24 cellular contexts compared by ENCODE assay signal in genomic region chr3:164393171-164393570, GRCh38.
DNase-seq lines count a peak whose midpoint lies in the region; ATAC-seq and TF ChIP-seq lines count a peak whose summit lies in the region.
"Had no signal": no experiment of that assay in that cellular context is flagged by ENCODE, and none has a peak within 500 bp of the region (broad histone marks: within the 10 kb centered on the region; RNA-seq: fewer than 3 reads in every experiment).

No MANE protein-coding gene starts in this region.

- H3K79me2 ChIP-seq in hepatocyte: no peaks in the 10 kb centered on the region

- no peak overlapping the region for H3K27ac ChIP-seq in hepatocyte
- H3K27ac ChIP-seq: BLaER1 treated with 17β-estradiol and CSF1 and Interleukin-3, amounts not matched to agents 10 nM and 100 nM; HL-60; RWPE1 had no signal

- no peaks in the 10 kb centered on the region for H3K9me2 ChIP-seq in hepatocyte (replicated peaks; ENCODE audit: insufficient read depth)

- H3K27me3 ChIP-seq in hepatocyte: no peaks in the 10 kb centered on the region
- H3K27me3 ChIP-seq: BLaER1 treated with 17β-estradiol and CSF1 and Interleukin-3, amounts not matched to agents 10 nM and 100 nM had no signal

- H4K20me1 ChIP-seq in hepatocyte (ENCODE audit: insufficient read depth, poor library complexity, severe bottlenecking): no peaks in the 10 kb centered on the region
- H4K20me1 ChIP-seq: BLaER1 treated with 17β-estradiol and CSF1 and Interleukin-3, amounts not matched to agents 10 nM and 100 nM had no signal

- WGBS in hepatocyte (ENCODE audit: low lambda C conversion rate, missing lambda C conversion rate): 39% methylated on average over 1 of the region's 1 CpG

- DNase-seq in NCI-H446 treated with DMSO at 0.1 percent for 48 hours (lab: John Stamatoyannopoulos, UW) (peak; percentile 52), NCI-H446 (lab: John Stamatoyannopoulos, UW) (no peak), hepatocyte (ENCODE audit: low spot score) (no peak), T1000 (lab: John Stamatoyannopoulos, UW) (no peak), NCI-H1105 treated with DMSO at 0.1 percent for 48 hours (lab: John Stamatoyannopoulos, UW) (no peak)
- DNase-seq: AML-193; CD4-positive, alpha-beta memory T cell; COR-L47; DMS 273 treated with DMSO at 0.1 percent for 48 hours; DMS79 treated with DMSO at 0.1 percent for 48 hours; NCI-H1092 treated with DMSO at 0.1 percent for 48 hours; NCI-H1436 treated with DMSO at 0.1 percent for 48 hours; NCI-H1930; NCI-H2107; NCI-H510A; NCI-H69; SHP77; T-cell had no signal

- H2AFZ ChIP-seq in hepatocyte: peak overlapping the region; percentile 6

- no peak overlapping the region for H3K4me3 ChIP-seq in hepatocyte
- H3K4me3 ChIP-seq: BLaER1 treated with 17β-estradiol and CSF1 and Interleukin-3, amounts not matched to agents 10 nM and 100 nM had no signal

- no peaks in the 10 kb centered on the region for H3K36me3 ChIP-seq in hepatocyte (replicated peaks; ENCODE audit: insufficient read depth, low read depth)
- H3K36me3 ChIP-seq: BLaER1 treated with 17β-estradiol and CSF1 and Interleukin-3, amounts not matched to agents 10 nM and 100 nM had no signal

- no peaks in the 10 kb centered on the region for H3K9me3 ChIP-seq in hepatocyte (ENCODE audit: low read depth)
- H3K9me3 ChIP-seq: BLaER1 treated with 17β-estradiol and CSF1 and Interleukin-3, amounts not matched to agents 10 nM and 100 nM had no signal

- H3K4me1 ChIP-seq in hepatocyte (ENCODE audit: insufficient read depth): no peaks in the 10 kb centered on the region
- H3K4me1 ChIP-seq: BLaER1 treated with 17β-estradiol and CSF1 and Interleukin-3, amounts not matched to agents 10 nM and 100 nM had no signal

- H3K4me2 ChIP-seq in hepatocyte: no peak overlapping the region
- H3K4me2 ChIP-seq: BLaER1 treated with 17β-estradiol and CSF1 and Interleukin-3, amounts not matched to agents 10 nM and 100 nM had no signal

- TF ChIP-seq CTCF in LNCAP (IDR thresholded peaks at IDR 0.05) (peak; percentile 14; the same call in 1 of the 2 replicates), hepatocyte (IDR thresholded peaks at IDR 0.05; ENCODE audit: poor library complexity) (peak; percentile 23)

- ATAC-seq in HG03045 (IDR thresholded peaks at IDR 0.05; ENCODE audit: unreplicated experiment) (no peak), HG02973 (IDR thresholded peaks at IDR 0.05; ENCODE audit: unreplicated experiment) (no peak)
- ATAC-seq: T-cell had no signal
